Comparison of ENCODE assay signal across 8 cellular contexts in the genomic region with DNA sequence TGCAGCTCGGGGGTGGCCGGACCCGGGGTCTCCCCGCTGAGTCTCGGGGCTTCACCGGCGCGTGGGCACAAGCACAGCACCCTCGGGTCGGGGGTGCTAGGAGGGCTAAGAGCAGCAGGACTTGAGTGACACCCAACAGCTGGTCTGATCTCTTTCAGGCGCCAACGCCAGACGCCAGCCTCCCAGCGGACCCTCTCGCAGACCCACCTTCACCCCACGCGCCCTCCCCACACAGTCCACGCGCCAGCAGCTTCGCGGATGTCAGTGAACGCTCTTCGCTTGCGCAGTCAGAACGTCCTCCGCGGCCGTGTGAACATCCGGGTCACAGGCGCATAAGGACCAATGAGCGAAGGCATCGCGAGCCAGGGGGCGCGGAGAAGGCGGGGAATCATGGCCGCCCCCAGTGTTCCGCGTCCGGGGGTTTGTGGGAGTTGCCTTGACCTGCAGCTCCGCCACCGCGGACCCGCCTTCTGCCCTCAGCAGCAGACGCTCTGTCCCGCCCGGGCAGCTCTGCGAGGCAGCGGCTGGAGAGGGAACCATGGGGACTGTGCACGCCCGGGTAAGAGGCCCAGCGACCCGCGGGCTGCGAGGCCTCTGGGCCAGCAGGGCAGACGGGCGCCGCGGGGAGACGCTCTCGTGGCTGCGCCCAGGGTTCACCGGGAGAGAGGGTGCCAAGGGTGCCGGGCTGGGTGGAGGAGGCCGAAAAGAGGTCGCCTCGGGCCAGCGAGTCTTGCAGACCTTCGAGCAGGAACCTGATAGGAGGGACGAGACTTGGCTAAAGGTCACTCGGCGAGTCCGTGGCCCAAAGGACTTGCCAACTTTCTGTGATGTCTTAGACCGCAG. TPM values are rescaled to one million over a fixed set of nuclear protein-coding genes. Genes with fewer than 3 reads are reported as not detected.
DNase-seq lines count a peak whose midpoint lies in the region; ATAC-seq, FAIRE-seq and TF ChIP-seq lines count a peak whose summit lies in the region.

A gene (plus strand): TSS at position 403 of the 843 bp plus-strand sequence. CDS start 136 bp downstream, at position 539.

- WGBS in psoas muscle, 3 donors, result 0% methylated on average over 68 to 74 of the region's 74 CpGs

- ATAC-seq in HG02840 (IDR thresholded peaks at IDR 0.05; ENCODE audit: low FRiP score, unreplicated experiment), result peak; percentile 93
- ATAC-seq in left ventricle myocardium superior, result peak; percentile 99
- peak; percentile 95 to 96 (median 96) for ATAC-seq in psoas muscle

- peaks cover 32% of the 10 kb centered on the region for H3K4me1 ChIP-seq in psoas muscle

- peak; percentile 97 for TF ChIP-seq POLR2A in GM12892 (IDR thresholded peaks at IDR 0.05; ENCODE audit: low read depth, low read length)

- H3K9me3 ChIP-seq in psoas muscle, result no peaks in the 10 kb centered on the region

- intact Hi-C loops in left ventricle myocardium superior (cut with micrococcal nuclease), result no loop called here
- intact Hi-C loops in psoas muscle (cut with DNase I), result loop anchor here in 1 of 2 donors (10.0 kb wide), 1 partner anchor 130 kb away; no protein-coding TSS in a partner anchor

- H3K27ac ChIP-seq in angular gyrus (ENCODE audit: low read depth, low read length) (peak within 1 kb of the TSS; percentile 83), psoas muscle (peak within 1 kb of the TSS; percentile 91)

- no peak for TF ChIP-seq CTCF in psoas muscle (IDR thresholded peaks at IDR 0.05)

- no peaks in the 10 kb centered on the region for H3K27me3 ChIP-seq in psoas muscle (ENCODE audit: insufficient read depth in 3 of 3, low read length in 2 of 3)

- H3K36me3 ChIP-seq in psoas muscle (ENCODE audit: insufficient read depth in 1 of 2, low read depth in 1 of 2), result no peaks in the 10 kb centered on the region

- DNase-seq in GM12892 (ENCODE audit: insufficient read length) (peak; percentile 92), NCI-H1436 treated with DMSO at 0.1 percent for 48 hours (lab: John Stamatoyannopoulos, UW) (peak; percentile 61), T-helper 2 cell (peak; percentile 79 to 95 (median 85)), left ventricle myocardium superior (peak; percentile 96), psoas muscle (peak; percentile 95 to 97), urothelium cell line (ENCODE audit: low spot score) (peak; percentile 97)

- FAIRE-seq in GM12892 (lab: Jason Lieb, UNC), result peak; percentile 97
- FAIRE-seq in urothelium cell line (lab: Jason Lieb, UNC), result peak; percentile 94

- H3K4me3 ChIP-seq in psoas muscle, result peak within 1 kb of the TSS; percentile 85

RNA-seq across cellular contexts. Expression of the gene that starts here (rescaled TPM):
- polyA plus RNA-seq in GM12892 (2012; ENCODE audit: missing spikeins), result 43.0 TPM
- 79.8 TPM for total RNA-seq in left ventricle myocardium superior
- total RNA-seq in psoas muscle, result 10 to 100 TPM; 59.3 to 95.0 (median 83.7) TPM
- polyA plus RNA-seq in psoas muscle, result 100 to 1,000 TPM in 1 of 3 donors, 10 to 100 TPM in 2; 62.7 to 105 (median 80.0) TPM

Comparison
In these comparisons a context has a peak if more than half of its experiments do, and no peak if none do; other contexts are left out.
1. Peak in every context shown above with its lines: DNase-seq, ATAC-seq, H3K4me3 ChIP-seq and H3K27ac ChIP-seq.